Comparison of ENCODE assay signal across 12 cellular contexts in the genomic region with DNA sequence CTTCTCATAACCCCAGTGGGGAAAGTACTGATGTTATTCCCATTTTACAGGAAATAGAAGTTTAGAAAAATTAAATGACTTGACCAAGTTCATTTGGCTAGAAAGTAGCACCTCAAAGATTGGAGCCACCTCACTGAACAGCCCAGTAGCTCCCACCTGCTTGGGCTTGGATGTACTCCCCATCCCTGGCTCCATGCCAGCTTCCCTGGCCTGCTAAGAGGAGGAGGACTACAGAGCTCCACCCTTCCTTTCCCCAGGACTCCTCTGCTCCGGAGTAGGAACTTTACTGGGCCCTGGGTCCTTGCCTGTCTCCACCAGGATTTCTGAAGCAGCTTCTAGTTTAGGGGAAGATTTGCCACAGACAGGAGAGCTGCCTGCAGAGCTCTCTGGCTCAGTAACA. TPM values are rescaled to one million over a fixed set of nuclear protein-coding genes. Genes with fewer than 3 reads are reported as not detected.
DNase-seq lines count a peak whose midpoint lies in the region; ATAC-seq and TF ChIP-seq lines count a peak whose summit lies in the region.
"Had no signal": no experiment of that assay in that cellular context is flagged by ENCODE, and none has a peak within 500 bp of the region (broad histone marks: within the 10 kb centered on the region; RNA-seq: fewer than 3 reads in every experiment).

No MANE protein-coding gene starts in this region.

- no peak for TF ChIP-seq CTCF in heart left ventricle (IDR thresholded peaks at IDR 0.05)

- H3K27ac ChIP-seq in heart left ventricle (peak overlapping the region in 1 of 12 donors; percentile 24), right cardiac atrium (ENCODE audit: low read length) (no peak overlapping the region)
- H3K27ac ChIP-seq: SK-N-MC had no signal

- no peak for ATAC-seq in heart left ventricle
- ATAC-seq in Right ventricle myocardium inferior, result no peak
- no peak for ATAC-seq in right cardiac atrium
- ATAC-seq in HG03342 (IDR thresholded peaks at IDR 0.05; ENCODE audit: unreplicated experiment), result no peak
- no peak for ATAC-seq in HG02840 (IDR thresholded peaks at IDR 0.05; ENCODE audit: low FRiP score, unreplicated experiment)
- ATAC-seq: activated T-cell treated with anti-CD3 and anti-CD28 coated beads, Interleukin-2, amount 50 U/mL, for 4 hours had no signal

- 9 to 14% (median 11%) methylated on average over 1 of the region's 1 CpG for WGBS in heart left ventricle, 4 donors
- 28% methylated on average over 1 of the region's 1 CpG for WGBS in right cardiac atrium

- peaks cover 8 to 50% (median 36%) of the 10 kb centered on the region in 12 donors for H3K4me1 ChIP-seq in heart left ventricle
- peaks cover 12% of the 10 kb centered on the region for H3K4me1 ChIP-seq in right cardiac atrium (ENCODE audit: control insufficient read depth, insufficient read depth, low read length)

- no peaks in the 10 kb centered on the region for H3K27me3 ChIP-seq in heart left ventricle
- H3K27me3 ChIP-seq in right cardiac atrium (ENCODE audit: control insufficient read depth, insufficient read depth), result no peaks in the 10 kb centered on the region

- H3K9me3 ChIP-seq in heart left ventricle (no peaks in the 10 kb centered on the region), right cardiac atrium (ENCODE audit: control insufficient read depth, low read length) (no peaks in the 10 kb centered on the region)

- peak; percentile 20 to 74 (median 48) for DNase-seq in heart left ventricle
- DNase-seq in Right ventricle myocardium inferior (ENCODE audit: missing footprints), result no peak
- DNase-seq in NCI-H69 (lab: John Stamatoyannopoulos, UW), result peak; percentile 73
- DNase-seq in right cardiac atrium, result peak in 2 of 3 donors; percentile 57 to 70
- DNase-seq in superior temporal gyrus (ENCODE audit: extremely low spot score), result no peak
- no peak for DNase-seq in KBM-7
- DNase-seq: activated T-cell treated with anti-CD3 and anti-CD28 coated beads, Interleukin-2, amount 50 U/mL, for 4 hours; Kasumi-1; stimulated activated CD4-positive, alpha-beta T cell treated with anti-CD3 and anti-CD28 coated beads, Interleukin-4, amount 100 ng/mL, for 1 hour had no signal

- in situ Hi-C loops in KBM-7 (cut with MboI; ENCODE audit: low pct_unique_long_range_greater_than_20kb, low sequenced_read_pairs), result no loop called here

- H3K4me3 ChIP-seq in heart left ventricle (no peak overlapping the region), right cardiac atrium (ENCODE audit: low read length) (no peak overlapping the region)
- H3K4me3 ChIP-seq: SK-N-MC had no signal

- no peak for TF ChIP-seq POLR2A in heart left ventricle (IDR thresholded peaks at IDR 0.05)

- intact Hi-C loops in heart left ventricle (cut with DNase I) (loop anchor here in 4 of 10 donors (5.0 kb wide), 1 partner anchor 49 kb away; no protein-coding TSS in a partner anchor), Right ventricle myocardium inferior (cut with DNase I) (loop anchor here (5.0 kb wide), 2 partner anchors 49 to 231 kb away; no protein-coding TSS in a partner anchor), right cardiac atrium (cut with DNase I) (no loop called here)

- peaks cover 0 to 14% (median 8%) of the 10 kb centered on the region in 9 donors for H3K36me3 ChIP-seq in heart left ventricle

RNA-seq across cellular contexts. Expression of a gene that starts 3.1 kb away (rescaled TPM):
- total RNA-seq in heart left ventricle (10 to 100 TPM in 6 of 9 donors, 1 to 10 TPM in 3; 7.8 to 23.1 (median 12.4) TPM), Right ventricle myocardium inferior (11.0 TPM), right cardiac atrium (10 to 100 TPM; 10.5 to 12.0 (median 11.1) TPM)
- polyA plus RNA-seq in heart left ventricle (10 to 100 TPM in 1 of 2 donors, 1 to 10 TPM in 1; 7.6 to 12.9 TPM), right cardiac atrium (8.6 TPM)

RNA-seq across cellular contexts. Expression of a gene that starts 12.2 kb away (rescaled TPM):
- total RNA-seq in heart left ventricle (10 to 100 TPM; 28.5 to 84.2 (median 45.4) TPM), Right ventricle myocardium inferior (51.9 TPM), right cardiac atrium (10 to 100 TPM; 43.2 to 87.3 (median 53.7) TPM)
- polyA plus RNA-seq in heart left ventricle (10 to 100 TPM; 33.4 to 43.9 TPM), right cardiac atrium (38.1 TPM)

RNA-seq across cellular contexts. Expression of a gene that starts 52.0 kb away (rescaled TPM):
- total RNA-seq in heart left ventricle, result 10 to 100 TPM; 38.7 to 63.2 (median 53.5) TPM
- polyA plus RNA-seq in heart left ventricle, result 10 to 100 TPM; 29.5 to 39.4 TPM
- 56.5 TPM for total RNA-seq in Right ventricle myocardium inferior
- 10 to 100 TPM; 48.7 to 90.9 (median 70.3) TPM for total RNA-seq in right cardiac atrium
- polyA plus RNA-seq in right cardiac atrium, result 45.5 TPM

Comparison
In these comparisons a context has a peak if more than half of its experiments do, and no peak if none do; other contexts are left out.
1. DNase-seq: peak in heart left ventricle (5 of 5), NCI-H69 (single experiment) and right cardiac atrium (2 of 3); none in Right ventricle myocardium inferior (single experiment), superior temporal gyrus (single experiment) and KBM-7 (single experiment).